10 cellular contexts compared by ENCODE assay signal in genomic region chr3:49173792-49174170, GRCh38. TPM values are rescaled to one million over a fixed set of nuclear protein-coding genes. Genes with fewer than 3 reads are reported as not detected.
DNase-seq lines count a peak whose midpoint lies in the region; ATAC-seq, FAIRE-seq and TF ChIP-seq lines count a peak whose summit lies in the region.
"Had no signal": no experiment of that assay in that cellular context is flagged by ENCODE, and none has a peak within 500 bp of the region (broad histone marks: within the 10 kb centered on the region; RNA-seq: fewer than 3 reads in every experiment).

No MANE protein-coding gene starts in this region.

- H3K27me3 ChIP-seq in HepG2 (ENCODE audit: control insufficient read depth in 1 of 2, insufficient read depth in 2 of 2, low read length in 2 of 2): no peaks in the 10 kb centered on the region
- H3K27me3 ChIP-seq in right lobe of liver: no peaks in the 10 kb centered on the region
- H3K27me3 ChIP-seq in esophagus squamous epithelium: no peaks in the 10 kb centered on the region
- no peaks in the 10 kb centered on the region for H3K27me3 ChIP-seq in effector memory CD4-positive, alpha-beta T cell (replicated peaks; ENCODE audit: control insufficient read depth, insufficient read depth, low read length, poor library complexity, severe bottlenecking)

- intact Hi-C loops in HepG2 (cut with micrococcal nuclease; ENCODE audit: unreplicated experiment) (no loop called here), right lobe of liver (cut with DNase I) (no loop called here), esophagus squamous epithelium (cut with DNase I) (loop anchor here (10.0 kb wide), 2 partner anchors 101 to 161 kb away; partner anchors contain the start of gene C3orf62)

- peaks cover 42% of the 10 kb centered on the region for H3K4me1 ChIP-seq in HepG2 (ENCODE audit: insufficient read depth, low read length)
- peaks cover 0 to 16% (median 5%) of the 10 kb centered on the region in 4 donors for H3K4me1 ChIP-seq in right lobe of liver
- peaks cover 31 to 56% (median 33%) of the 10 kb centered on the region in 3 donors for H3K4me1 ChIP-seq in esophagus squamous epithelium
- H3K4me1 ChIP-seq in effector memory CD4-positive, alpha-beta T cell (ENCODE audit: control insufficient read depth, insufficient read depth, low read length, poor library complexity, severe bottlenecking): peaks cover 11% of the 10 kb centered on the region

- no peaks in the 10 kb centered on the region for H3K79me2 ChIP-seq in HepG2 (ENCODE audit: insufficient read depth, low read length)

- no peak overlapping the region for H2AFZ ChIP-seq in HepG2 (ENCODE audit: low read length)

- no peaks in the 10 kb centered on the region for H3K9me3 ChIP-seq in HepG2 (ENCODE audit: low read length)
- H3K9me3 ChIP-seq in right lobe of liver: no peaks in the 10 kb centered on the region
- H3K9me3 ChIP-seq in esophagus squamous epithelium: no peaks in the 10 kb centered on the region
- no peaks in the 10 kb centered on the region for H3K9me3 ChIP-seq in effector memory CD4-positive, alpha-beta T cell (ENCODE audit: control insufficient read depth, low read length)

- CTCF ChIA-PET in HepG2 (lab: Yijun Ruan, JAX; ENCODE audit: low intra/inter-chr PET ratio, low total read pairs): no interaction called here

- H3K4me1 Mint-ChIP-seq in nephron progenitor cell: peaks cover 57% of the 10 kb centered on the region

- WGBS in HepG2 (ENCODE audit: low lambda C conversion rate): 88% methylated on average over 4 of the region's 4 CpGs
- WGBS in right lobe of liver (ENCODE audit: insufficient coverage, low coverage, low lambda C conversion rate, missing lambda C conversion rate): 56% methylated on average over 4 of the region's 4 CpGs
- 18 to 25% methylated on average over 1 to 3 of the region's 4 CpGs for WGBS in esophagus squamous epithelium, 2 donors

- no peaks in the 10 kb centered on the region for H4K20me1 ChIP-seq in HepG2 (ENCODE audit: insufficient read depth, low read length)

- peaks cover 6% of the 10 kb centered on the region for H3K36me3 Mint-ChIP-seq in nephron progenitor cell (ENCODE audit: low read depth)
- H3K36me3 Mint-ChIP-seq: immature natural killer cell had no signal

- H3K4me3 Mint-ChIP-seq in nephron progenitor cell: peak overlapping the region; percentile 73
- H3K4me3 Mint-ChIP-seq: immature natural killer cell had no signal

- no peak overlapping the region for H3K9ac ChIP-seq in HepG2 (ENCODE audit: insufficient read depth, low read depth, low read length)

- H3K4me3 ChIP-seq in HepG2 (replicated peaks in 1 of 3; ENCODE audit: insufficient read depth in 1 of 3, low read depth in 2 of 3, low read length in 3 of 3) (peak overlapping the region in 1 of 3 experiments; percentile 13; a peak in 1 of 6 replicates), right lobe of liver (no peak overlapping the region), esophagus squamous epithelium (peak overlapping the region in 2 of 4 donors; percentile 80 to 84)
- H3K4me3 ChIP-seq in effector memory CD4-positive, alpha-beta T cell (ENCODE audit: insufficient read depth, low read depth, low read length, poor library complexity, severe bottlenecking): no peak overlapping the region

- no TSS peak for BruUV-seq in HepG2 (replicated peaks; lab: Mats Ljungman, UMichigan)

- ATAC-seq in HepG2 (no peak), right lobe of liver (no peak)

- in situ Hi-C loops in HepG2 (cut with HindIII; ENCODE audit: extremely low pct_ligation_motif_present, low pct_unique_long_range_greater_than_20kb): loop anchor here (25.0 kb wide), 1 partner anchor 264 kb away; the partner anchor contains the start of gene NICN1

- TF ChIP-seq CTCF in HepG2 (CRISPR knock-in tag; IDR thresholded peaks at IDR 0.05) (no peak), right lobe of liver (IDR thresholded peaks at IDR 0.05) (no peak), esophagus squamous epithelium (IDR thresholded peaks at IDR 0.05) (no peak), nephron progenitor cell (IDR thresholded peaks at IDR 0.05) (no peak)

- FAIRE-seq in HepG2 (lab: Jason Lieb, UNC): no peak

- H3K27me3 Mint-ChIP-seq in nephron progenitor cell (ENCODE audit: low read depth, poor library complexity): peaks cover 4% of the 10 kb centered on the region

- no peak for TF ChIP-seq EP300 in HepG2 (IDR thresholded peaks at IDR 0.05; ENCODE audit: low read depth in 2 of 2, low read length in 2 of 2)
- no peak for TF ChIP-seq EP300 in HepG2 (CRISPR knock-in tag; IDR thresholded peaks at IDR 0.05; ENCODE audit: borderline replicate concordance)

- H3K27ac Mint-ChIP-seq in nephron progenitor cell: peak overlapping the region; percentile 98
- H3K27ac Mint-ChIP-seq: immature natural killer cell had no signal

- peak overlapping the region; percentile 96 for H3K4me2 ChIP-seq in HepG2 (ENCODE audit: low read depth, low read length)

- H3K9me3 Mint-ChIP-seq in nephron progenitor cell: no peaks in the 10 kb centered on the region
- H3K9me3 Mint-ChIP-seq: immature natural killer cell had no signal

- POLR2A ChIA-PET in HepG2 (lab: Yijun Ruan, JAX): no interaction called here

- H3K27ac ChIP-seq in HepG2 (ENCODE audit: extremely low read length, insufficient read depth, low read length): no peak overlapping the region
- H3K27ac ChIP-seq in right lobe of liver: no peak overlapping the region
- peak overlapping the region; percentile 84 to 94 (median 89) for H3K27ac ChIP-seq in esophagus squamous epithelium
- H3K27ac ChIP-seq in effector memory CD4-positive, alpha-beta T cell (ENCODE audit: insufficient read depth, low read length, poor library complexity, severe bottlenecking): no peak overlapping the region

- TF ChIP-seq POLR2A in HepG2 (IDR thresholded peaks at IDR 0.05; ENCODE audit: insufficient read depth in 1 of 2, low read depth in 2 of 2, low read length in 2 of 2): no peak
- no peak for TF ChIP-seq POLR2A in right lobe of liver (IDR thresholded peaks at IDR 0.05)
- TF ChIP-seq POLR2A in esophagus squamous epithelium (IDR thresholded peaks at IDR 0.05): no peak

- DNase-seq in HepG2 (ENCODE audit: low spot score) (no peak), right lobe of liver (no peak), esophagus squamous epithelium (lab: John Stamatoyannopoulos, UW) (no peak), nephron progenitor cell (peak; percentile 23), NCI-H2171 treated with DMSO at 0.1 percent for 48 hours (lab: John Stamatoyannopoulos, UW) (no peak), NCI-H2196 (lab: John Stamatoyannopoulos, UW; ENCODE audit: unreplicated experiment) (no peak)
- no peak for DNase-seq in activated CD8-positive, alpha-beta memory T cell treated with anti-CD3 and anti-CD28 coated beads, Interleukin-2, amount 50 U/mL, for 4 hours
- no peak for DNase-seq in effector memory CD4-positive, alpha-beta T cell
- DNase-seq: cortex of kidney, immature natural killer cell had no signal

- H3K36me3 ChIP-seq in HepG2 (replicated peaks in 1 of 2; ENCODE audit: control insufficient read depth in 1 of 2, insufficient read depth in 2 of 2, low read length in 2 of 2) (peaks cover 0 to 1% of the 10 kb centered on the region in 2 experiments; a peak in 1 of 5 replicates), right lobe of liver (no peaks in the 10 kb centered on the region), esophagus squamous epithelium (peaks cover 0 to 53% (median 16%) of the 10 kb centered on the region in 3 donors)
- no peaks in the 10 kb centered on the region for H3K36me3 ChIP-seq in effector memory CD4-positive, alpha-beta T cell (ENCODE audit: control insufficient read depth, insufficient read depth, low read length)

- no peak for TF ChIP-seq RAD21 in HepG2 (CRISPR knock-in tag; IDR thresholded peaks at IDR 0.05)

RNA-seq across cellular contexts. Expression of gene KLHDC8B, which starts 2.4 kb away (rescaled TPM):
- total RNA-seq in HepG2 (2016; rRNA removed; fragmentation: Illumina TruSeq; extraction: Trizol): 17.2 and 17.7 TPM in 2 replicates
- total RNA-seq in HepG2 (2016; cell fraction: cytosol; rRNA removed; fragmentation: Illumina TruSeq; extraction: Trizol; ENCODE audit: low read depth): 5.3 and 6.0 TPM in 2 replicates
- total RNA-seq in HepG2 (2016; cell fraction: insoluble cytoplasmic fraction; rRNA removed; fragmentation: Illumina TruSeq; extraction: Trizol): 18.2 and 18.3 TPM in 2 replicates
- 12.5 and 13.9 TPM in 2 replicates for total RNA-seq in HepG2 (2016; cell fraction: membrane; rRNA removed; fragmentation: Illumina TruSeq; extraction: Trizol)
- 9.8 and 11.3 TPM in 2 replicates for total RNA-seq in HepG2 (2016; cell fraction: nucleus; rRNA removed; fragmentation: Illumina TruSeq; extraction: Trizol)
- 17.8 and 25.3 TPM in 2 replicates for polyA plus RNA-seq in HepG2 (2011; rRNA removed)
- 22.1 and 25.8 TPM in 2 replicates for polyA plus RNA-seq in HepG2 (2011; cell fraction: cytosol; rRNA removed)
- 23.7 and 30.7 TPM in 2 replicates for polyA plus RNA-seq in HepG2 (2011; cell fraction: nucleus; rRNA removed)
- polyA plus RNA-seq in HepG2 (2012): 10.3 and 15.5 TPM in 2 replicates
- 3.5 and 4.4 TPM in 2 replicates for polyA plus RNA-seq in HepG2 (2016; cell fraction: cytosol; fragmentation: Illumina TruSeq; extraction: Trizol; ENCODE audit: low read depth)
- 15.1 and 17.0 TPM in 2 replicates for polyA plus RNA-seq in HepG2 (2016; cell fraction: insoluble cytoplasmic fraction; fragmentation: Illumina TruSeq; extraction: Trizol; ENCODE audit: low read depth)
- 8.7 and 9.4 TPM in 2 replicates for polyA plus RNA-seq in HepG2 (2016; cell fraction: membrane; fragmentation: Illumina TruSeq; extraction: Trizol; ENCODE audit: low read depth)
- polyA plus RNA-seq in HepG2 (2016; cell fraction: nucleus; fragmentation: Illumina TruSeq; extraction: Trizol; ENCODE audit: insufficient read depth, low read depth): 19.1 and 19.7 TPM in 2 replicates
- 1.0 and 28.1 TPM in 2 replicates for polyA minus RNA-seq in HepG2 (2011; rRNA and poly(A)+ RNA removed; ENCODE audit: low replicate concordance)
- polyA minus RNA-seq in HepG2 (2011; cell fraction: cytosol; rRNA and poly(A)+ RNA removed): 8.4 and 13.7 TPM in 2 replicates
- polyA minus RNA-seq in HepG2 (2011; cell fraction: nucleus; rRNA and poly(A)+ RNA removed): 9.1 and 15.0 TPM in 2 replicates
- total RNA-seq in right lobe of liver: 10 to 100 TPM; 10.4 to 15.2 (median 11.5) TPM
- total RNA-seq in esophagus squamous epithelium: 10 to 100 TPM; 18.0 to 58.6 (median 46.3) TPM

RNA-seq across cellular contexts. Expression of gene CCDC71, which starts 7.7 kb away (rescaled TPM):
- total RNA-seq in HepG2 (2016; rRNA removed; fragmentation: Illumina TruSeq; extraction: Trizol) (13.3 and 14.3 TPM in 2 replicates), right lobe of liver (10 to 100 TPM in 2 of 6 experiments, 1 to 10 TPM in 4; 8.0 to 18.9 (median 8.6) TPM), esophagus squamous epithelium (10 to 100 TPM; 17.0 to 31.1 (median 23.1) TPM)
- 4.1 and 4.7 TPM in 2 replicates for total RNA-seq in HepG2 (2016; cell fraction: cytosol; rRNA removed; fragmentation: Illumina TruSeq; extraction: Trizol; ENCODE audit: low read depth)
- 12.6 and 13.9 TPM in 2 replicates for total RNA-seq in HepG2 (2016; cell fraction: insoluble cytoplasmic fraction; rRNA removed; fragmentation: Illumina TruSeq; extraction: Trizol)
- total RNA-seq in HepG2 (2016; cell fraction: membrane; rRNA removed; fragmentation: Illumina TruSeq; extraction: Trizol): 10.5 and 10.7 TPM in 2 replicates
- total RNA-seq in HepG2 (2016; cell fraction: nucleus; rRNA removed; fragmentation: Illumina TruSeq; extraction: Trizol): 9.0 and 9.1 TPM in 2 replicates
- polyA plus RNA-seq in HepG2 (2011; rRNA removed): 9.7 and 14.9 TPM in 2 replicates
- 11.8 and 15.0 TPM in 2 replicates for polyA plus RNA-seq in HepG2 (2011; cell fraction: cytosol; rRNA removed)
- 12.1 and 12.2 TPM in 2 replicates for polyA plus RNA-seq in HepG2 (2011; cell fraction: nucleus; rRNA removed)
- polyA plus RNA-seq in HepG2 (2012): 6.4 and 7.7 TPM in 2 replicates
- polyA plus RNA-seq in HepG2 (2016; cell fraction: cytosol; fragmentation: Illumina TruSeq; extraction: Trizol; ENCODE audit: low read depth): 2.1 and 3.0 TPM in 2 replicates
- 15.2 TPM in 2 replicates for polyA plus RNA-seq in HepG2 (2016; cell fraction: insoluble cytoplasmic fraction; fragmentation: Illumina TruSeq; extraction: Trizol; ENCODE audit: low read depth)
- polyA plus RNA-seq in HepG2 (2016; cell fraction: membrane; fragmentation: Illumina TruSeq; extraction: Trizol; ENCODE audit: low read depth): 5.5 and 5.6 TPM in 2 replicates
- 9.9 and 12.2 TPM in 2 replicates for polyA plus RNA-seq in HepG2 (2016; cell fraction: nucleus; fragmentation: Illumina TruSeq; extraction: Trizol; ENCODE audit: insufficient read depth, low read depth)
- 56.3 and 64.8 TPM in 2 replicates for polyA minus RNA-seq in HepG2 (2011; rRNA and poly(A)+ RNA removed; ENCODE audit: low replicate concordance)
- 9.1 and 9.9 TPM in 2 replicates for polyA minus RNA-seq in HepG2 (2011; cell fraction: cytosol; rRNA and poly(A)+ RNA removed)
- polyA minus RNA-seq in HepG2 (2011; cell fraction: nucleus; rRNA and poly(A)+ RNA removed): 24.2 and 24.7 TPM in 2 replicates

RNA-seq across cellular contexts. Expression of gene LAMB2, which starts 40.9 kb away (rescaled TPM):
- total RNA-seq in HepG2 (2016; rRNA removed; fragmentation: Illumina TruSeq; extraction: Trizol) (67.9 and 208 TPM in 2 replicates), right lobe of liver (100 to 1,000 TPM; 129 to 192 (median 163) TPM), esophagus squamous epithelium (100 to 1,000 TPM in 3 of 4 donors, 10 to 100 TPM in 1; 66.0 to 319 (median 175) TPM)
- 13.5 and 15.2 TPM in 2 replicates for total RNA-seq in HepG2 (2016; cell fraction: cytosol; rRNA removed; fragmentation: Illumina TruSeq; extraction: Trizol; ENCODE audit: low read depth)
- 56.7 and 217 TPM in 2 replicates for total RNA-seq in HepG2 (2016; cell fraction: insoluble cytoplasmic fraction; rRNA removed; fragmentation: Illumina TruSeq; extraction: Trizol)
- total RNA-seq in HepG2 (2016; cell fraction: membrane; rRNA removed; fragmentation: Illumina TruSeq; extraction: Trizol): 16.6 and 17.9 TPM in 2 replicates
- total RNA-seq in HepG2 (2016; cell fraction: nucleus; rRNA removed; fragmentation: Illumina TruSeq; extraction: Trizol): 198 and 230 TPM in 2 replicates
- 443 and 619 TPM in 2 replicates for polyA plus RNA-seq in HepG2 (2011; rRNA removed)
- polyA plus RNA-seq in HepG2 (2011; cell fraction: cytosol; rRNA removed): 165 and 171 TPM in 2 replicates
- polyA plus RNA-seq in HepG2 (2011; cell fraction: nucleus; rRNA removed): 2,056 and 2,231 TPM in 2 replicates
- 234 and 362 TPM in 2 replicates for polyA plus RNA-seq in HepG2 (2012)
- polyA plus RNA-seq in HepG2 (2016; cell fraction: cytosol; fragmentation: Illumina TruSeq; extraction: Trizol; ENCODE audit: low read depth): 7.4 and 10.4 TPM in 2 replicates
- polyA plus RNA-seq in HepG2 (2016; cell fraction: insoluble cytoplasmic fraction; fragmentation: Illumina TruSeq; extraction: Trizol; ENCODE audit: low read depth): 45.9 and 61.9 TPM in 2 replicates
- polyA plus RNA-seq in HepG2 (2016; cell fraction: membrane; fragmentation: Illumina TruSeq; extraction: Trizol; ENCODE audit: low read depth): 9.9 and 13.5 TPM in 2 replicates
- polyA plus RNA-seq in HepG2 (2016; cell fraction: nucleus; fragmentation: Illumina TruSeq; extraction: Trizol; ENCODE audit: insufficient read depth, low read depth): 423 and 430 TPM in 2 replicates
- polyA minus RNA-seq in HepG2 (2011; rRNA and poly(A)+ RNA removed; ENCODE audit: low replicate concordance): 13.3 and 724 TPM in 2 replicates
- polyA minus RNA-seq in HepG2 (2011; cell fraction: cytosol; rRNA and poly(A)+ RNA removed): 108 and 211 TPM in 2 replicates
- polyA minus RNA-seq in HepG2 (2011; cell fraction: nucleus; rRNA and poly(A)+ RNA removed): 147 and 217 TPM in 2 replicates
- polyA plus RNA-seq: immature natural killer cell had no signal

RNA-seq across cellular contexts. Expression of gene USP19, which starts 53.2 kb away (rescaled TPM):
- total RNA-seq in HepG2 (2016; rRNA removed; fragmentation: Illumina TruSeq; extraction: Trizol) (31.7 and 33.8 TPM in 2 replicates), right lobe of liver (10 to 100 TPM; 28.0 to 39.0 (median 34.1) TPM), esophagus squamous epithelium (10 to 100 TPM; 37.8 to 52.3 (median 40.7) TPM)
- total RNA-seq in HepG2 (2016; cell fraction: cytosol; rRNA removed; fragmentation: Illumina TruSeq; extraction: Trizol; ENCODE audit: low read depth): 3.2 and 3.3 TPM in 2 replicates
- total RNA-seq in HepG2 (2016; cell fraction: insoluble cytoplasmic fraction; rRNA removed; fragmentation: Illumina TruSeq; extraction: Trizol): 28.9 and 29.8 TPM in 2 replicates
- total RNA-seq in HepG2 (2016; cell fraction: membrane; rRNA removed; fragmentation: Illumina TruSeq; extraction: Trizol): 7.3 and 7.8 TPM in 2 replicates
- 30.6 and 33.3 TPM in 2 replicates for total RNA-seq in HepG2 (2016; cell fraction: nucleus; rRNA removed; fragmentation: Illumina TruSeq; extraction: Trizol)
- polyA plus RNA-seq in HepG2 (2011; rRNA removed): 28.3 and 36.6 TPM in 2 replicates
- 20.1 and 31.8 TPM in 2 replicates for polyA plus RNA-seq in HepG2 (2011; cell fraction: cytosol; rRNA removed)
- polyA plus RNA-seq in HepG2 (2011; cell fraction: nucleus; rRNA removed): 90.2 and 110 TPM in 2 replicates
- polyA plus RNA-seq in HepG2 (2012): 21.9 and 23.6 TPM in 2 replicates
- 0.88 and 1.7 TPM in 2 replicates for polyA plus RNA-seq in HepG2 (2016; cell fraction: cytosol; fragmentation: Illumina TruSeq; extraction: Trizol; ENCODE audit: low read depth)
- 19.6 and 20.4 TPM in 2 replicates for polyA plus RNA-seq in HepG2 (2016; cell fraction: insoluble cytoplasmic fraction; fragmentation: Illumina TruSeq; extraction: Trizol; ENCODE audit: low read depth)
- polyA plus RNA-seq in HepG2 (2016; cell fraction: membrane; fragmentation: Illumina TruSeq; extraction: Trizol; ENCODE audit: low read depth): 2.9 and 3.5 TPM in 2 replicates
- polyA plus RNA-seq in HepG2 (2016; cell fraction: nucleus; fragmentation: Illumina TruSeq; extraction: Trizol; ENCODE audit: insufficient read depth, low read depth): 46.8 and 50.9 TPM in 2 replicates
- 183 and 184 TPM in 2 replicates for polyA minus RNA-seq in HepG2 (2011; rRNA and poly(A)+ RNA removed; ENCODE audit: low replicate concordance)
- polyA minus RNA-seq in HepG2 (2011; cell fraction: cytosol; rRNA and poly(A)+ RNA removed): 23.4 and 29.4 TPM in 2 replicates
- 26.7 and 30.1 TPM in 2 replicates for polyA minus RNA-seq in HepG2 (2011; cell fraction: nucleus; rRNA and poly(A)+ RNA removed)

Comparison
In these comparisons a context has a peak if more than half of its experiments do, and no peak if none do; other contexts are left out.
1. H3K27ac ChIP-seq: peak in esophagus squamous epithelium (4 of 4); none in HepG2 (single experiment), right lobe of liver (0 of 3) and effector memory CD4-positive, alpha-beta T cell (single experiment).